ENCODE assay signal across 8 cellular contexts in the genomic region with DNA sequence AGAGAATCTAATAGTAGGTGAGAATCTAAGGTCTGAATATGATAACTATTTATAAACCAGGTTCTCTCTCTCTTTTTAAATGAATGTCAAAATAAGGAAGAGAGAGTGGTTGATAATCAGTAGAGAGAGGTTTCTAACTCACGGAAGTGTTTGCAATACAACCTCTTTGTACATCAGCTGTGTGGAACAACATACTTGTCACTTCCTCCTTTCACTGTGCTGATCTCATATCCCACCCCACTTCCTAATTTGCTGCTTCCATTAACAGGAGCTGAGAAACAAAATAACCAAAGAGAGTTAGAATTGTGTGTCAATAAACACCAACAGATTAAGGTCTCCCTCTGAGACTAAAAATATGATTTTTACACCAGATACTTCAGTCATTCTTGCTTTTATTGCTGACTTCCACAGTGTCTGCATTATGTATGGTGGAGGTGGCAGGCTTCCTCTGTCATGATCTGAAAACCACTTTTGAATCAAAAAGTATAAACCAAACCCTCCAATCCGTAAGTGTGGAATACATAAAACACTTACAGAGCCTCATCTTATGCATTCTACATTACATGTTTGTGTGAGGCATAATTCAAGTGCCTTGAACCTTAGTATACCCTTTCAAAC. TPM values are rescaled to one million over a fixed set of nuclear protein-coding genes. Genes with fewer than 3 reads are reported as not detected.
DNase-seq lines count a peak whose midpoint lies in the region; ATAC-seq and TF ChIP-seq lines count a peak whose summit lies in the region.

No MANE protein-coding gene starts in this region.

- H3K36me3 Mint-ChIP-seq in CD4-positive, CD25-positive, alpha-beta regulatory T cell: peaks cover 3% of the 10 kb centered on the region
- H3K36me3 Mint-ChIP-seq in central memory CD8-positive, alpha-beta T cell (ENCODE audit: insufficient read depth): peaks cover 8% of the 10 kb centered on the region

- no peak for TF ChIP-seq CTCF in tibial artery (IDR thresholded peaks at IDR 0.05)

- H3K27ac Mint-ChIP-seq in CD4-positive, CD25-positive, alpha-beta regulatory T cell: peak overlapping the region; percentile 80 to 90 (median 82)
- peak overlapping the region; percentile 80 for H3K27ac Mint-ChIP-seq in central memory CD8-positive, alpha-beta T cell (ENCODE audit: low read depth)

- peaks cover 57% of the 10 kb centered on the region for H3K4me1 ChIP-seq in CD4-positive, CD25-positive, alpha-beta regulatory T cell (ENCODE audit: control insufficient read depth, insufficient read depth, low read length, poor library complexity, severe bottlenecking)
- H3K4me1 ChIP-seq in tibial artery: peaks cover 0 to 46% (median 27%) of the 10 kb centered on the region in 4 donors

- no peaks in the 10 kb centered on the region for H3K9me3 Mint-ChIP-seq in CD4-positive, CD25-positive, alpha-beta regulatory T cell
- no peaks in the 10 kb centered on the region for H3K9me3 Mint-ChIP-seq in central memory CD8-positive, alpha-beta T cell

- H3K27ac ChIP-seq in CD4-positive, CD25-positive, alpha-beta regulatory T cell (ENCODE audit: insufficient read depth, low read length, poor library complexity, severe bottlenecking): peak overlapping the region; percentile 56
- no peak overlapping the region for H3K27ac ChIP-seq in tibial artery

- H3K36me3 ChIP-seq in CD4-positive, CD25-positive, alpha-beta regulatory T cell (ENCODE audit: control insufficient read depth, insufficient read depth, low read length): no peaks in the 10 kb centered on the region
- H3K36me3 ChIP-seq in tibial artery: no peaks in the 10 kb centered on the region

- DNase-seq in CD4-positive, CD25-positive, alpha-beta regulatory T cell: peak in 2 of 3 donors; percentile 28 to 41
- no peak for DNase-seq in central memory CD8-positive, alpha-beta T cell (ENCODE audit: low spot score in 2 of 2)
- no peak for DNase-seq in sciatic nerve (ENCODE audit: low spot score)
- no peak for DNase-seq in NCI-H1436 (lab: John Stamatoyannopoulos, UW)
- DNase-seq in tibial artery: no peak
- DNase-seq in T1000 (lab: John Stamatoyannopoulos, UW): no peak

- H3K27me3 Mint-ChIP-seq in CD4-positive, CD25-positive, alpha-beta regulatory T cell: no peaks in the 10 kb centered on the region
- no peaks in the 10 kb centered on the region for H3K27me3 Mint-ChIP-seq in central memory CD8-positive, alpha-beta T cell

- no peaks in the 10 kb centered on the region for H3K9me3 ChIP-seq in CD4-positive, CD25-positive, alpha-beta regulatory T cell (ENCODE audit: control insufficient read depth in 2 of 2, low read length in 2 of 2)
- no peaks in the 10 kb centered on the region for H3K9me3 ChIP-seq in tibial artery

- intact Hi-C loops in sciatic nerve (cut with DNase I) (no loop called here), tibial artery (cut with DNase I; ENCODE audit: low total_unique reads) (no loop called here)

- H3K4me1 Mint-ChIP-seq in CD4-positive, CD25-positive, alpha-beta regulatory T cell: peaks cover 47 to 61% (median 55%) of the 10 kb centered on the region in 4 donors
- peaks cover 58% of the 10 kb centered on the region for H3K4me1 Mint-ChIP-seq in central memory CD8-positive, alpha-beta T cell

- peak; percentile 63 to 76 for ATAC-seq in CD4-positive, CD25-positive, alpha-beta regulatory T cell (ENCODE audit: low read depth in 2 of 2)
- ATAC-seq in GM19463 (IDR thresholded peaks at IDR 0.05; ENCODE audit: unreplicated experiment) (peak; percentile 79), HG03457 (IDR thresholded peaks at IDR 0.05; ENCODE audit: unreplicated experiment) (peak; percentile 82), sciatic nerve (peak; percentile 80)
- peak; percentile 80 for ATAC-seq in central memory CD8-positive, alpha-beta T cell (replicated peaks; ENCODE audit: extremely low read depth, poor library complexity, severe bottlenecking)

- peak overlapping the region in 3 of 4 donors; percentile 17 to 50 (median 22) for H3K4me3 Mint-ChIP-seq in CD4-positive, CD25-positive, alpha-beta regulatory T cell
- H3K4me3 Mint-ChIP-seq in central memory CD8-positive, alpha-beta T cell: peak overlapping the region; percentile 33

- H3K4me3 ChIP-seq in CD4-positive, CD25-positive, alpha-beta regulatory T cell (ENCODE audit: low read depth, low read length): peak overlapping the region; percentile 39
- no peak overlapping the region for H3K4me3 ChIP-seq in tibial artery

- H3K27me3 ChIP-seq in CD4-positive, CD25-positive, alpha-beta regulatory T cell (ENCODE audit: control insufficient read depth, insufficient read depth, low read length): no peaks in the 10 kb centered on the region
- H3K27me3 ChIP-seq in tibial artery: no peaks in the 10 kb centered on the region

RNA-seq across cellular contexts. Expression of gene CACUL1, which starts 25.0 kb away (rescaled TPM):
- 24.6 TPM for total RNA-seq in CD4-positive, CD25-positive, alpha-beta regulatory T cell
- 10 to 100 TPM; 23.4 to 31.4 (median 24.7) TPM for polyA plus RNA-seq in CD4-positive, CD25-positive, alpha-beta regulatory T cell
- total RNA-seq in sciatic nerve: 48.3 TPM

Comparison
In these comparisons a context has a peak if more than half of its experiments do, and no peak if none do; other contexts are left out.
1. DNase-seq: peak in CD4-positive, CD25-positive, alpha-beta regulatory T cell (2 of 3); none in central memory CD8-positive, alpha-beta T cell (0 of 2), sciatic nerve (single experiment), NCI-H1436 (single experiment), tibial artery (0 of 2) and T1000 (single experiment).
2. Peak in every context shown above with its lines, with median percentiles within 50 percentile points of each other: ATAC-seq.